In the genomic region with DNA sequence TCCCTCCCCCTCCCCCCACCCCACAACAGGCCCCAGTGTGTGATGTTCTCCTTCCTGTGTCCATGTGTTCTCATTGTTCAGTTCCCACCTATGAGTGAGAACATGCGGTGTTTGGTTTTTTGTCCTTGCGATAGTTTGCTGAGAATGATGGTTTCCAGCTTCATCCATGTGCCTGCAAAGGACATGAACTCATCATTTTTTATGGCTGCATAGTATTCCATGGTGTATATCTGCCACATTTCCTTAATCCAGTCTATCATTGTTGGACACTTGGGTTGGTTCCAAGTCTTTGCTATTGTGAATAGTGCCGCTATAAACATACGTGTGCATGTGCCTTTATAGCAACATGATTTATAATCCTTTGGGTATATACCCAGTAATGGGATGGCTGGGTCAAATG, we compare ENCODE assay signal across 3 cellular contexts. TPM values are rescaled to one million over a fixed set of nuclear protein-coding genes. Genes with fewer than 3 reads are reported as not detected.
"Had no signal": no experiment of that assay in that cellular context is flagged by ENCODE, and none has a peak within 500 bp of the region (broad histone marks: within the 10 kb centered on the region; RNA-seq: fewer than 3 reads in every experiment).

No MANE protein-coding gene starts in this region.

RNA-seq across cellular contexts. Expression of gene ITGA8, which starts 41.5 kb away (rescaled TPM):
- total RNA-seq: LHCN-M2, MCF 10A, NCI-H460 had no signal
